ENCODE assay signal across 8 cellular contexts in genomic region chr20:23363257-23363649, GRCh38. TPM values are rescaled to one million over a fixed set of nuclear protein-coding genes. Genes with fewer than 3 reads are reported as not detected.
DNase-seq lines count a peak whose midpoint lies in the region; ATAC-seq and TF ChIP-seq lines count a peak whose summit lies in the region.

No MANE protein-coding gene starts in this region.

- TF ChIP-seq POLR2A in HCT116 (IDR thresholded peaks at IDR 0.05; ENCODE audit: borderline replicate concordance, extremely low read depth, insufficient read depth, insufficient read length), result no peak
- TF ChIP-seq POLR2A in heart left ventricle (IDR thresholded peaks at IDR 0.05), result peak in 1 of 2 donors; percentile 67

- H3K9me3 Mint-ChIP-seq in activated B cell treated with CpG ODN at 0.5 μM for 24 hours, result no peaks in the 10 kb centered on the region
- H3K9me3 Mint-ChIP-seq in stimulated activated effector memory CD8-positive, alpha-beta T cell treated with anti-CD3 and anti-CD28 coated beads, Interleukin-12 subunit alpha, Interleukin-12 subunit beta, amount 100 ng/mL, for 72 hours, result no peaks in the 10 kb centered on the region

- peaks cover 64% of the 10 kb centered on the region for H3K4me1 Mint-ChIP-seq in activated B cell treated with CpG ODN at 0.5 μM for 24 hours
- peaks cover 51% of the 10 kb centered on the region for H3K4me1 Mint-ChIP-seq in stimulated activated effector memory CD8-positive, alpha-beta T cell treated with anti-CD3 and anti-CD28 coated beads, Interleukin-12 subunit alpha, Interleukin-12 subunit beta, amount 100 ng/mL, for 72 hours

- no peak for ATAC-seq in HCT116
- no peak for ATAC-seq in activated B cell treated with CpG ODN at 0.5 μM for 24 hours (ENCODE audit: low read depth)
- ATAC-seq in heart left ventricle, result peak; percentile 24 to 49 (median 41)
- no peak for ATAC-seq in stimulated activated effector memory CD8-positive, alpha-beta T cell treated with anti-CD3 and anti-CD28 coated beads, Interleukin-12 subunit alpha, Interleukin-12 subunit beta, amount 100 ng/mL, for 72 hours

- H3K4me3 ChIP-seq in HCT116 (replicated peaks in 1 of 2; ENCODE audit: low read depth in 1 of 2, low read length in 2 of 2) (peak overlapping the region; percentile 79 to 82), heart left ventricle (peak overlapping the region in 11 of 12 donors; percentile 69 to 94 (median 85))

- peak overlapping the region; percentile 94 for H3K27ac Mint-ChIP-seq in activated B cell treated with CpG ODN at 0.5 μM for 24 hours
- H3K27ac Mint-ChIP-seq in stimulated activated effector memory CD8-positive, alpha-beta T cell treated with anti-CD3 and anti-CD28 coated beads, Interleukin-12 subunit alpha, Interleukin-12 subunit beta, amount 100 ng/mL, for 72 hours, result peak overlapping the region; percentile 93

- H3K27me3 ChIP-seq in HCT116 (ENCODE audit: insufficient read depth, low read length), result no peaks in the 10 kb centered on the region
- no peaks in the 10 kb centered on the region for H3K27me3 ChIP-seq in heart left ventricle

- POLR2A ChIA-PET in HCT116 (lab: Charles Lee) (no interaction called here), activated B cell treated with CpG ODN at 0.5 μM for 24 hours (lab: Charles Lee) (interaction anchor here (7.3 kb wide), 1 partner anchor 13 kb away, joined by 140 read pairs; the partner anchor contains the start of gene NXT1)

- intact Hi-C loops in HCT116 (cut with micrococcal nuclease), result loop anchor here (10.0 kb wide), 1 partner anchor 52 kb away; no protein-coding TSS in a partner anchor
- intact Hi-C loops in activated B cell treated with CpG ODN at 0.5 μM for 24 hours (cut with micrococcal nuclease), result loop anchor here (2.0 to 5.0 kb wide), 2 partner anchors 46 to 1694 kb away; partner anchors contain the start of gene ACSS1
- intact Hi-C loops in heart left ventricle (cut with DNase I), result loop anchor here in 9 of 10 donors (2.0 to 10.0 kb wide), 10 partner anchors 34 to 274 kb away; partner anchors contain the start of genes NAPB (in 4 of the 9), CST9 (in 2 of the 9) and CST3 (in 1 of the 9)

- H3K27ac ChIP-seq in HCT116 (ENCODE audit: low read depth, low read length) (no peak overlapping the region), heart left ventricle (peak overlapping the region; percentile 84 to 100 (median 100))

- DNase-seq in HCT116 (ENCODE audit: low read depth, low spot score) (no peak), activated B cell treated with CpG ODN at 0.5 μM for 24 hours (no peak), heart left ventricle (peak in 4 of 5 donors; percentile 68 to 86 (median 76)), HK-2 (ENCODE audit: unreplicated experiment) (no peak), Kasumi-1 (lab: John Stamatoyannopoulos, UW) (no peak), KG1 (lab: John Stamatoyannopoulos, UW) (no peak), retina (no peak)
- no peak for DNase-seq in stimulated activated effector memory CD8-positive, alpha-beta T cell treated with anti-CD3 and anti-CD28 coated beads, Interleukin-12 subunit alpha, Interleukin-12 subunit beta, amount 100 ng/mL, for 72 hours (ENCODE audit: low spot score in 2 of 2)

- no TSS peak for BruUV-seq in HCT116 (replicated peaks; lab: Mats Ljungman, UMichigan)

- TF ChIP-seq CTCF in HCT116 (IDR thresholded peaks at IDR 0.05 in 2 of 3, conservative IDR thresholded peaks at IDR 0.05 in 1 of 3; ENCODE audit: borderline replicate concordance in 1 of 3, insufficient read depth in 1 of 3, low read depth in 2 of 3, low read length in 2 of 3) (no peak), activated B cell treated with CpG ODN at 0.5 μM for 24 hours (IDR thresholded peaks at IDR 0.05) (no peak), heart left ventricle (IDR thresholded peaks at IDR 0.05) (no peak)

- H3K36me3 ChIP-seq in HCT116 (ENCODE audit: control insufficient read depth in 1 of 2, insufficient read depth in 2 of 2, low read length in 2 of 2), result peaks cover 6 to 11% of the 10 kb centered on the region in 2 experiments; a peak in 1 of 4 replicates
- peaks cover 0 to 40% (median 36%) of the 10 kb centered on the region in 9 donors for H3K36me3 ChIP-seq in heart left ventricle

- H3K9ac ChIP-seq in HCT116 (ENCODE audit: low read length), result peak overlapping the region; percentile 96

- no peaks in the 10 kb centered on the region for H3K9me3 ChIP-seq in HCT116 (ENCODE audit: control insufficient read depth in 1 of 2, insufficient read depth in 1 of 2, low read depth in 1 of 2, low read length in 2 of 2)
- no peaks in the 10 kb centered on the region for H3K9me3 ChIP-seq in heart left ventricle

- no peaks in the 10 kb centered on the region for H3K9me2 ChIP-seq in HCT116 (ENCODE audit: insufficient read depth)

- 45 to 58% (median 52%) methylated on average over 4 of the region's 4 CpGs for WGBS in heart left ventricle, 4 donors

- no peaks in the 10 kb centered on the region for H3K27me3 Mint-ChIP-seq in activated B cell treated with CpG ODN at 0.5 μM for 24 hours

- CTCF ChIA-PET in HCT116 (lab: Charles Lee), result no interaction called here
- CTCF ChIA-PET in activated B cell treated with CpG ODN at 0.5 μM for 24 hours (lab: Charles Lee), result interaction anchor here (1.5 kb wide), 1 partner anchor 13 kb away, joined by 4 read pairs; no protein-coding TSS in a partner anchor

- H3K4me1 ChIP-seq in HCT116 (ENCODE audit: control insufficient read depth in 1 of 2, insufficient read depth in 2 of 2, low read length in 2 of 2) (peaks cover 20 to 36% of the 10 kb centered on the region in 2 experiments), heart left ventricle (peaks cover 3 to 81% (median 63%) of the 10 kb centered on the region in 12 donors)

- RAD21 ChIA-PET in HCT116 (lab: Charles Lee; ENCODE audit: low non-redundant PET in 1 of 2, low total read pairs in 2 of 2, uncharacterized antibody in 2 of 2, unreplicated experiment in 2 of 2), result no interaction called here

- no peak for TF ChIP-seq RAD21 in HCT116 (IDR thresholded peaks at IDR 0.05; ENCODE audit: low read depth)

- no peaks in the 10 kb centered on the region; the same call in 1 of the 2 replicates for H4K20me1 ChIP-seq in HCT116 (ENCODE audit: insufficient read depth)

- no peak overlapping the region for H2AFZ ChIP-seq in HCT116 (ENCODE audit: low read depth, low read length, poor library complexity, severe bottlenecking)

- H3K79me2 ChIP-seq in HCT116 (ENCODE audit: insufficient read depth, low read length), result peaks cover 58% of the 10 kb centered on the region

- peak overlapping the region; percentile 95 for H3K4me2 ChIP-seq in HCT116 (ENCODE audit: low read length)

- peaks cover 34% of the 10 kb centered on the region for H3K36me3 Mint-ChIP-seq in activated B cell treated with CpG ODN at 0.5 μM for 24 hours (ENCODE audit: low read depth)
- peaks cover 61% of the 10 kb centered on the region for H3K36me3 Mint-ChIP-seq in stimulated activated effector memory CD8-positive, alpha-beta T cell treated with anti-CD3 and anti-CD28 coated beads, Interleukin-12 subunit alpha, Interleukin-12 subunit beta, amount 100 ng/mL, for 72 hours

- H3K4me3 Mint-ChIP-seq in activated B cell treated with CpG ODN at 0.5 μM for 24 hours, result peak overlapping the region; percentile 96
- peak overlapping the region; percentile 89 for H3K4me3 Mint-ChIP-seq in stimulated activated effector memory CD8-positive, alpha-beta T cell treated with anti-CD3 and anti-CD28 coated beads, Interleukin-12 subunit alpha, Interleukin-12 subunit beta, amount 100 ng/mL, for 72 hours

TF ChIP-seq in HCT116, 20 proteins besides CTCF, POLR2A, EP300 and RAD21 (continues in another document):
- TF ChIP-seq YY1 (IDR thresholded peaks at IDR 0.05; ENCODE audit: extremely low read depth, insufficient replicate concordance, low read depth, low read length), result no peak
- TF ChIP-seq, protein P1, sequence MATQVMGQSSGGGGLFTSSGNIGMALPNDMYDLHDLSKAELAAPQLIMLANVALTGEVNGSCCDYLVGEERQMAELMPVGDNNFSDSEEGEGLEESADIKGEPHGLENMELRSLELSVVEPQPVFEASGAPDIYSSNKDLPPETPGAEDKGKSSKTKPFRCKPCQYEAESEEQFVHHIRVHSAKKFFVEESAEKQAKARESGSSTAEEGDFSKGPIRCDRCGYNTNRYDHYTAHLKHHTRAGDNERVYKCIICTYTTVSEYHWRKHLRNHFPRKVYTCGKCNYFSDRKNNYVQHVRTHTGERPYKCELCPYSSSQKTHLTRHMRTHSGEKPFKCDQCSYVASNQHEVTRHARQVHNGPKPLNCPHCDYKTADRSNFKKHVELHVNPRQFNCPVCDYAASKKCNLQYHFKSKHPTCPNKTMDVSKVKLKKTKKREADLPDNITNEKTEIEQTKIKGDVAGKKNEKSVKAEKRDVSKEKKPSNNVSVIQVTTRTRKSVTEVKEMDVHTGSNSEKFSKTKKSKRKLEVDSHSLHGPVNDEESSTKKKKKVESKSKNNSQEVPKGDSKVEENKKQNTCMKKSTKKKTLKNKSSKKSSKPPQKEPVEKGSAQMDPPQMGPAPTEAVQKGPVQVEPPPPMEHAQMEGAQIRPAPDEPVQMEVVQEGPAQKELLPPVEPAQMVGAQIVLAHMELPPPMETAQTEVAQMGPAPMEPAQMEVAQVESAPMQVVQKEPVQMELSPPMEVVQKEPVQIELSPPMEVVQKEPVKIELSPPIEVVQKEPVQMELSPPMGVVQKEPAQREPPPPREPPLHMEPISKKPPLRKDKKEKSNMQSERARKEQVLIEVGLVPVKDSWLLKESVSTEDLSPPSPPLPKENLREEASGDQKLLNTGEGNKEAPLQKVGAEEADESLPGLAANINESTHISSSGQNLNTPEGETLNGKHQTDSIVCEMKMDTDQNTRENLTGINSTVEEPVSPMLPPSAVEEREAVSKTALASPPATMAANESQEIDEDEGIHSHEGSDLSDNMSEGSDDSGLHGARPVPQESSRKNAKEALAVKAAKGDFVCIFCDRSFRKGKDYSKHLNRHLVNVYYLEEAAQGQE (IDR thresholded peaks at IDR 0.05; ENCODE audit: low read depth), result no peak
- TF ChIP-seq, protein P2, sequence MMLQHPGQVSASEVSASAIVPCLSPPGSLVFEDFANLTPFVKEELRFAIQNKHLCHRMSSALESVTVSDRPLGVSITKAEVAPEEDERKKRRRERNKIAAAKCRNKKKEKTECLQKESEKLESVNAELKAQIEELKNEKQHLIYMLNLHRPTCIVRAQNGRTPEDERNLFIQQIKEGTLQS (IDR thresholded peaks at IDR 0.05), result no peak
- no peak for TF ChIP-seq CBX3 (IDR thresholded peaks at IDR 0.05; ENCODE audit: low read depth)

RNA-seq across cellular contexts. Expression of gene GZF1, which starts 1.3 kb away (rescaled TPM):
- total RNA-seq in HCT116 (2021; ENCODE audit: unreplicated experiment) (10.4 TPM), activated B cell treated with CpG ODN at 0.5 μM for 24 hours (13.3 and 13.5 TPM in 2 replicates), heart left ventricle (10 to 100 TPM; 16.5 to 34.6 (median 27.9) TPM)
- 15.8 and 17.9 TPM in 2 replicates for polyA plus RNA-seq in HCT116 (2012)
- polyA plus RNA-seq in heart left ventricle, result 10 to 100 TPM in 1 of 2 donors, 1 to 10 TPM in 1; 8.6 to 15.2 TPM

RNA-seq across cellular contexts. Expression of gene NXT1, which starts 12.7 kb away (rescaled TPM):
- 29.9 TPM for total RNA-seq in HCT116 (2021; ENCODE audit: unreplicated experiment)
- 27.1 and 27.5 TPM in 2 replicates for polyA plus RNA-seq in HCT116 (2012)
- 28.8 and 30.2 TPM in 2 replicates for total RNA-seq in activated B cell treated with CpG ODN at 0.5 μM for 24 hours
- 10 to 100 TPM in 3 of 9 donors, 1 to 10 TPM in 6; 4.2 to 13.8 (median 9.1) TPM for total RNA-seq in heart left ventricle
- polyA plus RNA-seq in heart left ventricle, result 10 to 100 TPM in 1 of 2 donors, 1 to 10 TPM in 1; 5.7 to 20.1 TPM

RNA-seq across cellular contexts. Expression of gene NAPB, which starts 58.0 kb away (rescaled TPM):
- total RNA-seq in HCT116 (2021; ENCODE audit: unreplicated experiment) (7.9 TPM), activated B cell treated with CpG ODN at 0.5 μM for 24 hours (5.3 and 7.8 TPM in 2 replicates), heart left ventricle (1 to 10 TPM; 2.8 to 8.4 (median 4.7) TPM)
- polyA plus RNA-seq in HCT116 (2012), result 2.8 and 3.8 TPM in 2 replicates
- polyA plus RNA-seq in heart left ventricle, result 1 to 10 TPM; 3.5 to 3.7 TPM

Comparison
In these comparisons a context has a peak if more than half of its experiments do, and no peak if none do; other contexts are left out.
1. ATAC-seq: peak in heart left ventricle (4 of 4); none in HCT116 (single experiment), activated B cell treated with CpG ODN at 0.5 μM for 24 hours (single experiment) and stimulated activated effector memory CD8-positive, alpha-beta T cell treated with anti-CD3 and anti-CD28 coated beads, Interleukin-12 subunit alpha, Interleukin-12 subunit beta, amount 100 ng/mL, for 72 hours (single experiment).
2. DNase-seq: peak in heart left ventricle (4 of 5); none in HCT116 (single experiment), activated B cell treated with CpG ODN at 0.5 μM for 24 hours (single experiment), stimulated activated effector memory CD8-positive, alpha-beta T cell treated with anti-CD3 and anti-CD28 coated beads, Interleukin-12 subunit alpha, Interleukin-12 subunit beta, amount 100 ng/mL, for 72 hours (0 of 2), HK-2 (single experiment), Kasumi-1 (0 of 2), KG1 (single experiment) and retina (single experiment).